In the genomic region with DNA sequence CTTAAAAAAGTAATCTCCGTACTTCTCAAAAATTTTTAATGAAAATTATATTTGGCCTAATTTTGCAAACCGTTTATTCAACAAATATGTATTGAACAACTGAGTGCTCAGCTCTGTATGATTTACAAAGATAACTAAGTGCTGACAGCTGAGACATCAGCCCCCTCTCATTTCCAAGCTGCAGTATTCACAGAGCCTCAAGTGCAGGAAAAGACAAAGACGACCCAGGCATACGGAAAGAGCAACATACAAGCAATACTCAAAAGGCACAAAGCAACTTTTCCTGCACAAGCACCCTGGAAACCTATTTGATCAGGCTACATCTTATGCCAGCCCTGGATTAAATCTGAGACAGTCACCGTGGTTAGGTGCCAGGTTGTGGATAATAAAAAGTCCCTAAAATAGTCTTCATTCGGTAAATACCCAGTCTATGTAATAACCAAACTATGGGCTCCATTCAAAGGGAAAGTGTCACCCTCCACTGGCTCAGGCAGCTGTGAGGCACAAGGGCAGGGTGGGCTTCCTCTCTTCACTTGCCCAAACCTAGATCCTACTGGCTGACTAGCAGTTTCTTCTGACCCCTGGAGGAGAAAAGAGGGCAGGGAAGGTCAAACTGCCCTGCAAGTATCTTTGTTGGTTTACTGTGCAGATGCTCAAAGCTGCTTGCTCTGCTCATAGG, we compare ENCODE assay signal across 1 cellular context.
TF ChIP-seq lines count a peak whose summit lies in the region.

No MANE protein-coding gene starts in this region.

TF ChIP-seq in IMR-90, 13 proteins besides CTCF, POLR2A, EP300 and RAD21 (continued from another document):
- TF ChIP-seq, protein P1, sequence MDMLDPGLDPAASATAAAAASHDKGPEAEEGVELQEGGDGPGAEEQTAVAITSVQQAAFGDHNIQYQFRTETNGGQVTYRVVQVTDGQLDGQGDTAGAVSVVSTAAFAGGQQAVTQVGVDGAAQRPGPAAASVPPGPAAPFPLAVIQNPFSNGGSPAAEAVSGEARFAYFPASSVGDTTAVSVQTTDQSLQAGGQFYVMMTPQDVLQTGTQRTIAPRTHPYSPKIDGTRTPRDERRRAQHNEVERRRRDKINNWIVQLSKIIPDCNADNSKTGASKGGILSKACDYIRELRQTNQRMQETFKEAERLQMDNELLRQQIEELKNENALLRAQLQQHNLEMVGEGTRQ (IDR thresholded peaks at IDR 0.05; ENCODE audit: low read depth, low read length): no peak
- no peak for TF ChIP-seq RFX5 (IDR thresholded peaks at IDR 0.05; ENCODE audit: low read depth, low read length)
